12 cellular contexts compared by ENCODE assay signal in the genomic region with DNA sequence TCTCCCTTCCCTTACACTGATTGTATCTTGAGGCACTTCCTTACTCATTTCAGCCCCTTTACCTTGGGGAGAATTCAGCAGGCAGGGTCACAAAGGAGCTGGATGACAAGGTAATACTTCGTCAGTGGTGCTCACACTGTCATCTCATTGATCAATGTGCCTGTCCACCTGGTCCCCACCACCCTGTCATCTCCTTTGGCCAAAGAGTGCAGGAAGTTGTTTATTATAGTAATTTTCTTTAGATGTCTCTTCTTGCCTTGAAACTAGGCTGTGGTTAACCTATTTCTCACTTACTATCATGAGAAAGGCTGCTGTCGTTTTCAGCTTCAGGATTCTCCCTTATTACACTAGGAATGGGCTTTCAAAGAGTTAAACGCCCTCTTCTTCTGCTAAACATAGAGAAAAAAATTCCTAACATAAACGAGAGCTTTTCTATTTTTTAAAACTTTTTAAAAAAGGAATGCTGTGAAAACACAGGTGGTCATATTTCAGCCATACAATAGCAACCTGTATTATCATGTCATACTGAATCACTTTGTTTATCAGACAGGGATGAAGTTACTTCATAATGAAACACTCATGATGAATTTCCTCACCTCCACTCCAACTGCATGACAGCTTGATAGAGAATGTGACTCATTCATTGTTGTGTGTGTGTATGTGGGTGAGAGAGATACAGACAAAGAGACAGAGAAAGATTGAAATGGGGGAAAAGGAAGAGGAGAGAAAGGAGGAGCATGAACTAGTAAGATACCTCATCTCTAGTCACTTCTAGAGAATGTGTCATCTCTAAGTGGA.
DNase-seq lines count a peak whose midpoint lies in the region; ATAC-seq and FAIRE-seq lines count a peak whose summit lies in the region.
"Had no signal": no experiment of that assay in that cellular context is flagged by ENCODE, and none has a peak within 500 bp of the region (broad histone marks: within the 10 kb centered on the region; RNA-seq: fewer than 3 reads in every experiment).

No MANE protein-coding gene starts in this region.

- peak; percentile 63 for FAIRE-seq in HTR-8/SVneo (lab: Jason Lieb, UNC)
- FAIRE-seq: TTC549 had no signal

- H3K4me3 ChIP-seq in MG63: no peak overlapping the region
- H3K4me3 ChIP-seq: ascending aorta had no signal

- DNase-seq in EL: peak; percentile 52
- DNase-seq in HTR-8/SVneo (ENCODE audit: insufficient read length, low spot score): peak; percentile 36
- DNase-seq in amniotic epithelial cell (ENCODE audit: low read depth): peak; percentile 92
- peak; percentile 48 for DNase-seq in myocyte (ENCODE audit: low read depth)
- no peak for DNase-seq in NCI-H2171 treated with DMSO at 0.1 percent for 48 hours (lab: John Stamatoyannopoulos, UW)
- DNase-seq in NCI-H1092 (lab: John Stamatoyannopoulos, UW): no peak
- DNase-seq in MG63: no peak
- DNase-seq: NCI-H446 treated with DMSO at 0.1 percent for 48 hours, nucleus accumbens had no signal

- ATAC-seq in GM19397 (IDR thresholded peaks at IDR 0.05; ENCODE audit: unreplicated experiment): no peak

- 0 out of 2 replicates have a peak, but pooled peaks cover 2% of the 10 kb centered on the region for H3K9me3 ChIP-seq in MG63
- H3K9me3 ChIP-seq: ascending aorta had no signal

- H3K27me3 ChIP-seq in MG63: no peaks in the 10 kb centered on the region
- H3K27me3 ChIP-seq: ascending aorta had no signal

- H3K36me3 ChIP-seq in MG63: no peaks in the 10 kb centered on the region
- H3K36me3 ChIP-seq: ascending aorta had no signal

Comparison
In these comparisons a context has a peak if more than half of its experiments do, and no peak if none do; other contexts are left out.
1. DNase-seq: peak in EL (single experiment), HTR-8/SVneo (single experiment), amniotic epithelial cell (single experiment) and myocyte (single experiment); none in NCI-H2171 treated with DMSO at 0.1 percent for 48 hours (single experiment), NCI-H1092 (single experiment) and MG63 (single experiment).